ENCODE assay signal across 16 cellular contexts in genomic region chr2:144645055-144645778, GRCh38.
DNase-seq lines count a peak whose midpoint lies in the region; ATAC-seq, FAIRE-seq and TF ChIP-seq lines count a peak whose summit lies in the region.
"Had no signal": no experiment of that assay in that cellular context is flagged by ENCODE, and none has a peak within 500 bp of the region (broad histone marks: within the 10 kb centered on the region; RNA-seq: fewer than 3 reads in every experiment).

No MANE protein-coding gene starts in this region.

- no peak overlapping the region for H2AFZ ChIP-seq in GM23248

- no peaks in the 10 kb centered on the region for H3K9me3 ChIP-seq in GM23248 (ENCODE audit: low read depth)
- H3K9me3 ChIP-seq: gastroesophageal sphincter, SJSA1 had no signal

- H3K27ac ChIP-seq in GM23248, result no peak overlapping the region
- H3K27ac ChIP-seq: gastroesophageal sphincter, SJSA1 had no signal

- peaks cover 13% of the 10 kb centered on the region; the same call in 1 of the 2 replicates for H3F3A ChIP-seq in GM23248 (ENCODE audit: insufficient read depth)

- H3K27me3 ChIP-seq in GM23248 (replicated peaks; ENCODE audit: insufficient read depth), result no peaks in the 10 kb centered on the region
- H3K27me3 ChIP-seq: gastroesophageal sphincter, SJSA1 had no signal

- no peak for TF ChIP-seq CTCF in fibroblast of mammary gland (conservative IDR thresholded peaks at IDR 0.05; ENCODE audit: control insufficient read depth, insufficient read depth, low read depth, low read length)

- H3K4me3 ChIP-seq in GM23248 (no peak overlapping the region), fibroblast of mammary gland (ENCODE audit: control insufficient read depth, low read depth, low read length) (no peak overlapping the region)
- H3K4me3 ChIP-seq: gastroesophageal sphincter, SJSA1 had no signal

- FAIRE-seq in RCC 7860 (lab: Jason Lieb, UNC), result no peak
- FAIRE-seq: H54, kidney had no signal

- no peaks in the 10 kb centered on the region; the same call in 1 of the 2 replicates for H3K9me2 ChIP-seq in GM23248 (ENCODE audit: insufficient read depth)

- H3K9ac ChIP-seq in GM23248, result no peak overlapping the region

- ATAC-seq in HG03196 (IDR thresholded peaks at IDR 0.05; ENCODE audit: unreplicated experiment), result no peak
- ATAC-seq: gastroesophageal sphincter had no signal

- peaks cover 4% of the 10 kb centered on the region; the same call in 1 of the 2 replicates for H3K4me1 ChIP-seq in GM23248 (ENCODE audit: insufficient read depth)
- H3K4me1 ChIP-seq: SJSA1 had no signal

- no peaks in the 10 kb centered on the region for H3K79me2 ChIP-seq in GM23248 (ENCODE audit: insufficient read depth)

- no peaks in the 10 kb centered on the region for H4K20me1 ChIP-seq in GM23248 (ENCODE audit: insufficient read depth)

- WGBS in GM23248 (ENCODE audit: low coverage in 1 of 2, low lambda C conversion rate in 2 of 2, missing lambda C conversion rate in 2 of 2), 2 experiments, result 77 to 84% methylated on average over 3 of the region's 3 CpGs

- no peaks in the 10 kb centered on the region for H3K36me3 ChIP-seq in GM23248 (ENCODE audit: low read depth)
- H3K36me3 ChIP-seq: gastroesophageal sphincter, SJSA1 had no signal

- DNase-seq in AG08396 (ENCODE audit: low spot score), result peak; percentile 9
- peak; percentile 53 for DNase-seq in GM23248
- DNase-seq in RCC 7860 (ENCODE audit: low spot score), result peak; percentile 28
- DNase-seq in fibroblast of mammary gland (ENCODE audit: low read depth), result peak; percentile 53
- DNase-seq in effector CD4-positive, alpha-beta T cell, result no peak
- DNase-seq in NCI-H128 (lab: John Stamatoyannopoulos, UW; ENCODE audit: unreplicated experiment), result no peak
- no peak for DNase-seq in cerebellar cortex (ENCODE audit: low spot score)
- DNase-seq: kidney; NCI-H1436 treated with DMSO at 0.1 percent for 48 hours; NCI-H524; stimulated activated CD4-positive, alpha-beta T cell treated with anti-CD3 and anti-CD28 coated beads, Interleukin-4, amount 100 ng/mL, for 24 hours; stimulated activated naive B cell treated with anti-CD40 and anti-IgM and Interleukin-4, amounts not matched to agents 10 μg/mL and 1 μg/mL and 100 μg/mL, for 72 hours had no signal

- H3K4me2 ChIP-seq in GM23248 (ENCODE audit: unreplicated experiment), result no peak overlapping the region

- in situ Hi-C loops in GM23248 (cut with MboI), result no loop called here

Comparison
In these comparisons a context has a peak if more than half of its experiments do, and no peak if none do; other contexts are left out.
1. DNase-seq: peak in AG08396 (single experiment), GM23248 (single experiment), RCC 7860 (single experiment) and fibroblast of mammary gland (single experiment); none in effector CD4-positive, alpha-beta T cell (single experiment), NCI-H128 (single experiment) and cerebellar cortex (single experiment).